ENCODE assay signal across 1 cellular context in genomic region chr11:128937480-128937879, GRCh38.
TF ChIP-seq lines count a peak whose summit lies in the region.

No MANE protein-coding gene starts in this region.

TF ChIP-seq in H1, 55 proteins besides CTCF, POLR2A, EP300 and RAD21:
- no peak for TF ChIP-seq RXRA (IDR thresholded peaks at IDR 0.05; ENCODE audit: insufficient read depth, low read depth, low read length)
- no peak for TF ChIP-seq YY1 (IDR thresholded peaks at IDR 0.05; ENCODE audit: low read depth, low read length)
- no peak for TF ChIP-seq CREB1 (IDR thresholded peaks at IDR 0.05)
- no peak for TF ChIP-seq JUND (IDR thresholded peaks at IDR 0.05; ENCODE audit: low read length)
- TF ChIP-seq CHD7 (IDR thresholded peaks at IDR 0.05; ENCODE audit: insufficient replicate concordance, low read length): no peak
- no peak for TF ChIP-seq ATF2 (IDR thresholded peaks at IDR 0.05; ENCODE audit: low read length)
- TF ChIP-seq SP1 (IDR thresholded peaks at IDR 0.05; ENCODE audit: low read depth, low read length): no peak
- no peak for TF ChIP-seq CHD1 (IDR thresholded peaks at IDR 0.05; ENCODE audit: low read depth, low read length)
- no peak for TF ChIP-seq ATF3 (IDR thresholded peaks at IDR 0.05; ENCODE audit: insufficient read depth, low read depth, low read length)
- TF ChIP-seq RBBP5 (IDR thresholded peaks at IDR 0.05; ENCODE audit: borderline replicate concordance, low read depth, low read length): no peak
- no peak for TF ChIP-seq JUN (IDR thresholded peaks at IDR 0.05; ENCODE audit: low read depth, low read length)
- TF ChIP-seq TCF12 (IDR thresholded peaks at IDR 0.05; ENCODE audit: low read depth, low read length): no peak
- no peak for TF ChIP-seq E2F6 (IDR thresholded peaks at IDR 0.05)
- no peak for TF ChIP-seq FOSL1 (IDR thresholded peaks at IDR 0.05; ENCODE audit: insufficient read depth, low read depth, low read length)
- no peak for TF ChIP-seq CBX8 (IDR thresholded peaks at IDR 0.05; ENCODE audit: borderline replicate concordance, low read depth, low read length)
